1 cellular context compared by ENCODE assay signal in genomic region chr6:37819177-37819801, GRCh38.
TF ChIP-seq lines count a peak whose summit lies in the region.

A gene with protein sequence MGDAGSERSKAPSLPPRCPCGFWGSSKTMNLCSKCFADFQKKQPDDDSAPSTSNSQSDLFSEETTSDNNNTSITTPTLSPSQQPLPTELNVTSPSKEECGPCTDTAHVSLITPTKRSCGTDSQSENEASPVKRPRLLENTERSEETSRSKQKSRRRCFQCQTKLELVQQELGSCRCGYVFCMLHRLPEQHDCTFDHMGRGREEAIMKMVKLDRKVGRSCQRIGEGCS (plus strand): TSS chr6:37819727. CDS start chr6:37819946, 219 bp downstream.

TF ChIP-seq in GM12878, 131 proteins besides CTCF, POLR2A, EP300 and RAD21 (continued from another document and continues in another):
- TF ChIP-seq BACH1 (IDR thresholded peaks at IDR 0.05; ENCODE audit: borderline replicate concordance) (peak; percentile 24; the same call in 1 of the 2 replicates), HDAC6 (IDR thresholded peaks at IDR 0.05; ENCODE audit: unreplicated experiment) (no peak), ATF7 (IDR thresholded peaks at IDR 0.05; ENCODE audit: low read depth) (peak; percentile 100), YY1 (IDR thresholded peaks at IDR 0.05; ENCODE audit: low read depth, low read length) (peak; percentile 95), ZNF207 (IDR thresholded peaks at IDR 0.05; ENCODE audit: borderline replicate concordance) (peak; percentile 96), WRNIP1 (IDR thresholded peaks at IDR 0.05; ENCODE audit: borderline replicate concordance, low read depth, low read length) (no peak), POU2F2 (IDR thresholded peaks at IDR 0.05; ENCODE audit: borderline replicate concordance, low read depth, low read length) (no peak), SMAD1 (IDR thresholded peaks at IDR 0.05; ENCODE audit: low read depth, partially characterized antibody) (no peak), PBX3 (IDR thresholded peaks at IDR 0.05; ENCODE audit: insufficient replicate concordance, low read depth, low read length) (peak; percentile 67), NFXL1 (IDR thresholded peaks at IDR 0.05; ENCODE audit: borderline replicate concordance) (peak; percentile 98), ZNF622 (IDR thresholded peaks at IDR 0.05) (no peak), SUPT20H (IDR thresholded peaks at IDR 0.05; ENCODE audit: borderline replicate concordance, control insufficient read depth, low read depth, low read length) (no peak), EED (IDR thresholded peaks at IDR 0.05; ENCODE audit: low read depth) (no peak), ZNF217 (IDR thresholded peaks at IDR 0.05) (no peak), SUZ12 (IDR thresholded peaks at IDR 0.05; ENCODE audit: unreplicated experiment) (no peak), HCFC1 (IDR thresholded peaks at IDR 0.05; ENCODE audit: low read length) (peak; percentile 10; the same call in 1 of the 2 replicates), MEF2A (IDR thresholded peaks at IDR 0.05; ENCODE audit: insufficient read depth, low read depth, low read length) (no peak), RELA (IDR thresholded peaks at IDR 0.05; ENCODE audit: borderline replicate concordance, partially characterized antibody) (no peak), NR2C2 (IDR thresholded peaks at IDR 0.05; ENCODE audit: borderline replicate concordance, control insufficient read depth, insufficient read length, low read depth) (no peak), NBN (IDR thresholded peaks at IDR 0.05) (peak; percentile 94), MTA2 (IDR thresholded peaks at IDR 0.05; ENCODE audit: low read depth) (no peak), TARDBP (IDR thresholded peaks at IDR 0.05; ENCODE audit: borderline replicate concordance) (0 out of 2 replicates have a peak, but pooled peaks have one; percentile 11), ZBTB11 (CRISPR knock-in tag; IDR thresholded peaks at IDR 0.05) (no peak), PKNOX1 (IDR thresholded peaks at IDR 0.05) (no peak; the same call in 1 of the 2 replicates), RB1 (IDR thresholded peaks at IDR 0.05; ENCODE audit: borderline replicate concordance) (peak; percentile 71; the same call in 1 of the 2 replicates), BRCA1 (IDR thresholded peaks at IDR 0.05; ENCODE audit: low read depth, low read length) (peak; percentile 29; the same call in 1 of the 2 replicates), POLR2AphosphoS5 (IDR thresholded peaks at IDR 0.05; ENCODE audit: low read length) (0 out of 2 replicates have a peak, but pooled peaks have one; percentile 45), ZNF274 (IDR thresholded peaks at IDR 0.05; ENCODE audit: insufficient read depth, insufficient read length) (no peak), BCLAF1 (IDR thresholded peaks at IDR 0.05) (peak; percentile 96), HDGF (IDR thresholded peaks at IDR 0.05) (peak; percentile 29; the same call in 1 of the 2 replicates), MAX (IDR thresholded peaks at IDR 0.05; ENCODE audit: low read depth, low read length) (peak; percentile 70), ZBED1 (IDR thresholded peaks at IDR 0.05; ENCODE audit: borderline replicate concordance) (no peak), ASH2L (IDR thresholded peaks at IDR 0.05; ENCODE audit: borderline replicate concordance, low read depth) (no peak), NFIC (IDR thresholded peaks at IDR 0.05; ENCODE audit: low read depth, low read length) (no peak; the same call in 1 of the 2 replicates), BCL11A (IDR thresholded peaks at IDR 0.05; ENCODE audit: low read depth, low read length) (no peak), IRF3 (IDR thresholded peaks at IDR 0.05) (no peak), SMAD5 (IDR thresholded peaks at IDR 0.05; ENCODE audit: low read depth) (no peak), FOXM1 (IDR thresholded peaks at IDR 0.05; ENCODE audit: low read depth, low read length) (no peak), NFYA (IDR thresholded peaks at IDR 0.05; ENCODE audit: borderline replicate concordance, low read depth, low read length) (no peak), BHLHE40 (IDR thresholded peaks at IDR 0.05; ENCODE audit: borderline replicate concordance in 1 of 2, low read depth in 2 of 2, low read length in 1 of 2) (peak; percentile 97 to 98), SIX5 (IDR thresholded peaks at IDR 0.05; ENCODE audit: low read depth, low read length, severe bottlenecking) (peak; percentile 47), SREBF2 (IDR thresholded peaks at IDR 0.05; ENCODE audit: low read length) (no peak), JUNB (IDR thresholded peaks at IDR 0.05) (no peak), NR2C1 (IDR thresholded peaks at IDR 0.05) (no peak), SPI1 (IDR thresholded peaks at IDR 0.05; ENCODE audit: borderline replicate concordance, insufficient read depth, low read depth, low read length) (no peak), ZNF384 (IDR thresholded peaks at IDR 0.05; ENCODE audit: borderline replicate concordance, low read depth, low read length) (no peak)
- TF ChIP-seq, protein P1, sequence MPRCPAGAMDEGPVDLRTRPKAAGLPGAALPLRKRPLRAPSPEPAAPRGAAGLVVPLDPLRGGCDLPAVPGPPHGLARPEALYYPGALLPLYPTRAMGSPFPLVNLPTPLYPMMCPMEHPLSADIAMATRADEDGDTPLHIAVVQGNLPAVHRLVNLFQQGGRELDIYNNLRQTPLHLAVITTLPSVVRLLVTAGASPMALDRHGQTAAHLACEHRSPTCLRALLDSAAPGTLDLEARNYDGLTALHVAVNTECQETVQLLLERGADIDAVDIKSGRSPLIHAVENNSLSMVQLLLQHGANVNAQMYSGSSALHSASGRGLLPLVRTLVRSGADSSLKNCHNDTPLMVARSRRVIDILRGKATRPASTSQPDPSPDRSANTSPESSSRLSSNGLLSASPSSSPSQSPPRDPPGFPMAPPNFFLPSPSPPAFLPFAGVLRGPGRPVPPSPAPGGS (IDR thresholded peaks at IDR 0.05; ENCODE audit: borderline replicate concordance, insufficient read depth, low read depth, low read length, poor library complexity, severe bottlenecking), result peak; percentile 10
- TF ChIP-seq, protein P2, sequence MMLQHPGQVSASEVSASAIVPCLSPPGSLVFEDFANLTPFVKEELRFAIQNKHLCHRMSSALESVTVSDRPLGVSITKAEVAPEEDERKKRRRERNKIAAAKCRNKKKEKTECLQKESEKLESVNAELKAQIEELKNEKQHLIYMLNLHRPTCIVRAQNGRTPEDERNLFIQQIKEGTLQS (IDR thresholded peaks at IDR 0.05; ENCODE audit: borderline replicate concordance, extremely low read depth, low read depth, low read length), result no peak
- TF ChIP-seq, protein P3, sequence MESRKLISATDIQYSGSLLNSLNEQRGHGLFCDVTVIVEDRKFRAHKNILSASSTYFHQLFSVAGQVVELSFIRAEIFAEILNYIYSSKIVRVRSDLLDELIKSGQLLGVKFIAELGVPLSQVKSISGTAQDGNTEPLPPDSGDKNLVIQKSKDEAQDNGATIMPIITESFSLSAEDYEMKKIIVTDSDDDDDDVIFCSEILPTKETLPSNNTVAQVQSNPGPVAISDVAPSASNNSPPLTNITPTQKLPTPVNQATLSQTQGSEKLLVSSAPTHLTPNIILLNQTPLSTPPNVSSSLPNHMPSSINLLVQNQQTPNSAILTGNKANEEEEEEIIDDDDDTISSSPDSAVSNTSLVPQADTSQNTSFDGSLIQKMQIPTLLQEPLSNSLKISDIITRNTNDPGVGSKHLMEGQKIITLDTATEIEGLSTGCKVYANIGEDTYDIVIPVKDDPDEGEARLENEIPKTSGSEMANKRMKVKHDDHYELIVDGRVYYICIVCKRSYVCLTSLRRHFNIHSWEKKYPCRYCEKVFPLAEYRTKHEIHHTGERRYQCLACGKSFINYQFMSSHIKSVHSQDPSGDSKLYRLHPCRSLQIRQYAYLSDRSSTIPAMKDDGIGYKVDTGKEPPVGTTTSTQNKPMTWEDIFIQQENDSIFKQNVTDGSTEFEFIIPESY (IDR thresholded peaks at IDR 0.05), result no peak
- TF ChIP-seq, protein P4, sequence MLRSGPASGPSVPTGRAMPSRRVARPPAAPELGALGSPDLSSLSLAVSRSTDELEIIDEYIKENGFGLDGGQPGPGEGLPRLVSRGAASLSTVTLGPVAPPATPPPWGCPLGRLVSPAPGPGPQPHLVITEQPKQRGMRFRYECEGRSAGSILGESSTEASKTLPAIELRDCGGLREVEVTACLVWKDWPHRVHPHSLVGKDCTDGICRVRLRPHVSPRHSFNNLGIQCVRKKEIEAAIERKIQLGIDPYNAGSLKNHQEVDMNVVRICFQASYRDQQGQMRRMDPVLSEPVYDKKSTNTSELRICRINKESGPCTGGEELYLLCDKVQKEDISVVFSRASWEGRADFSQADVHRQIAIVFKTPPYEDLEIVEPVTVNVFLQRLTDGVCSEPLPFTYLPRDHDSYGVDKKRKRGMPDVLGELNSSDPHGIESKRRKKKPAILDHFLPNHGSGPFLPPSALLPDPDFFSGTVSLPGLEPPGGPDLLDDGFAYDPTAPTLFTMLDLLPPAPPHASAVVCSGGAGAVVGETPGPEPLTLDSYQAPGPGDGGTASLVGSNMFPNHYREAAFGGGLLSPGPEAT (IDR thresholded peaks at IDR 0.05; ENCODE audit: low read depth), result peak; percentile 100
